ENCODE assay signal across 1 cellular context in the genomic region with DNA sequence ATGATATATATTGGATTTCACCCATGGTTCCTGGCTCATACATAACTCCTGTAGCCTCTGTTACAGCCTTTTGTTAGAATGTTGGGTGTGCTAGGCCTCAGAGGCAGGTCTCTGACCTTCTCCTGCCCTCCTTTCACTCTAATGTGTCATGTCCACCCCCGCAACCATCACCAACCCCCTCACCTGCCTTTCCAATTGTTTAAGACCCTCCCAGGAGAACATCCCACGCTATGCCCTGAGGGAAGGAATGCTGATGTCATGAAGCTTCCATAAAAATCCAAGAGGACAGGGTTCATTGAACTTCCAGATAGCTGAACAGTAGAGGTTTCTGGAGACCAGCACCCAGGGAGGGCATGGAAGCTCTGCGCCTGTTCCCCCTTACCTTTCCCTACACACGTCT.
A peak's percentile ranks its signal among the peaks of the same experiment; 100 is the strongest.
TF ChIP-seq lines count a peak whose summit lies in the region.

No MANE protein-coding gene starts in this region.

TF ChIP-seq in HEK293, 187 proteins besides CTCF, POLR2A, EP300 and RAD21 (continued from another document):
- TF ChIP-seq, protein P1, sequence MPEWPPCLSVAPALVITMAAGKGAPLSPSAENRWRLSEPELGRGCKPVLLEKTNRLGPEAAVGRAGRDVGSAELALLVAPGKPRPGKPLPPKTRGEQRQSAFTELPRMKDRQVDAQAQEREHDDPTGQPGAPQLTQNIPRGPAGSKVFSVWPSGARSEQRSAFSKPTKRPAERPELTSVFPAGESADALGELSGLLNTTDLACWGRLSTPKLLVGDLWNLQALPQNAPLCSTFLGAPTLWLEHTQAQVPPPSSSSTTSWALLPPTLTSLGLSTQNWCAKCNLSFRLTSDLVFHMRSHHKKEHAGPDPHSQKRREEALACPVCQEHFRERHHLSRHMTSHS (tag by site-specific recombination; IDR thresholded peaks at IDR 0.05), result no peak
- TF ChIP-seq ZXDB (tag by site-specific recombination; IDR thresholded peaks at IDR 0.05), result no peak
- TF ChIP-seq, protein P2, sequence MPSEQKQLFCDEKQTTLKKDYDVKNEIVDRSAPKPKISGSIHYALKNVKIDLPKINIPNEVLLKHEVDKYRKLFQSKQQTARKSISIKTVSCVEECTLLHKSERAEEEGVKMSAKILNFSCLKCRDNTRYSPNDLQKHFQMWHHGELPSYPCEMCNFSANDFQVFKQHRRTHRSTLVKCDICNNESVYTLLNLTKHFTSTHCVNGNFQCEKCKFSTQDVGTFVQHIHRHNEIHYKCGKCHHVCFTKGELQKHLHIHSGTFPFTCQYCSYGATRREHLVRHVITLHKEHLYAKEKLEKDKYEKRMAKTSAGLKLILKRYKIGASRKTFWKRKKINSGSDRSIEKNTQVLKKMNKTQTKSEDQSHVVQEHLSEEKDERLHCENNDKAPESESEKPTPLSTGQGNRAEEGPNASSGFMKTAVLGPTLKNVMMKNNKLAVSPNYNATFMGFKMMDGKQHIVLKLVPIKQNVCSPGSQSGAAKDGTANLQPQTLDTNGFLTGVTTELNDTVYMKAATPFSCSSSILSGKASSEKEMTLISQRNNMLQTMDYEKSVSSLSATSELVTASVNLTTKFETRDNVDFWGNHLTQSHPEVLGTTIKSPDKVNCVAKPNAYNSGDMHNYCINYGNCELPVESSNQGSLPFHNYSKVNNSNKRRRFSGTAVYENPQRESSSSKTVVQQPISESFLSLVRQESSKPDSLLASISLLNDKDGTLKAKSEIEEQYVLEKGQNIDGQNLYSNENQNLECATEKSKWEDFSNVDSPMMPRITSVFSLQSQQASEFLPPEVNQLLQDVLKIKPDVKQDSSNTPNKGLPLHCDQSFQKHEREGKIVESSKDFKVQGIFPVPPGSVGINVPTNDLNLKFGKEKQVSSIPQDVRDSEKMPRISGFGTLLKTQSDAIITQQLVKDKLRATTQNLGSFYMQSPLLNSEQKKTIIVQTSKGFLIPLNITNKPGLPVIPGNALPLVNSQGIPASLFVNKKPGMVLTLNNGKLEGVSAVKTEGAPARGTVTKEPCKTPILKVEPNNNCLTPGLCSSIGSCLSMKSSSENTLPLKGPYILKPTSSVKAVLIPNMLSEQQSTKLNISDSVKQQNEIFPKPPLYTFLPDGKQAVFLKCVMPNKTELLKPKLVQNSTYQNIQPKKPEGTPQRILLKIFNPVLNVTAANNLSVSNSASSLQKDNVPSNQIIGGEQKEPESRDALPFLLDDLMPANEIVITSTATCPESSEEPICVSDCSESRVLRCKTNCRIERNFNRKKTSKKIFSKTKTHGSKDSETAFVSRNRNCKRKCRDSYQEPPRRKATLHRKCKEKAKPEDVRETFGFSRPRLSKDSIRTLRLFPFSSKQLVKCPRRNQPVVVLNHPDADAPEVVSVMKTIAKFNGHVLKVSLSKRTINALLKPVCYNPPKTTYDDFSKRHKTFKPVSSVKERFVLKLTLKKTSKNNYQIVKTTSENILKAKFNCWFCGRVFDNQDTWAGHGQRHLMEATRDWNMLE (tag by site-specific recombination; conservative IDR thresholded peaks at IDR 0.05; ENCODE audit: low read depth), result no peak
- TF ChIP-seq, protein P3, sequence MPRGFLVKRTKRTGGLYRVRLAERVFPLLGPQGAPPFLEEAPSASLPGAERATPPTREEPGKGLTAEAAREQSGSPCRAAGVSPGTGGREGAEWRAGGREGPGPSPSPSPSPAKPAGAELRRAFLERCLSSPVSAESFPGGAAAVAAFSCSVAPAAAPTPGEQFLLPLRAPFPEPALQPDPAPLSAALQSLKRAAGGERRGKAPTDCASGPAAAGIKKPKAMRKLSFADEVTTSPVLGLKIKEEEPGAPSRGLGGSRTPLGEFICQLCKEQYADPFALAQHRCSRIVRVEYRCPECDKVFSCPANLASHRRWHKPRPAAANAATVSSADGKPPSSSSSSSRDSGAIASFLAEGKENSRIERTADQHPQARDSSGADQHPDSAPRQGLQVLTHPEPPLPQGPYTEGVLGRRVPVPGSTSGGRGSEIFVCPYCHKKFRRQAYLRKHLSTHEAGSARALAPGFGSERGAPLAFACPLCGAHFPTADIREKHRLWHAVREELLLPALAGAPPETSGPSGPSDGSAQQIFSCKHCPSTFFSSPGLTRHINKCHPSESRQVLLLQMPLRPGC (tag by site-specific recombination; IDR thresholded peaks at IDR 0.05), result no peak
- peak; percentile 39; the same call in 1 of the 2 replicates for TF ChIP-seq GLIS2 (tag by site-specific recombination; IDR thresholded peaks at IDR 0.05)
- no peak for TF ChIP-seq ZNF792 (tag by site-specific recombination; IDR thresholded peaks at IDR 0.05)
- TF ChIP-seq, protein P4, sequence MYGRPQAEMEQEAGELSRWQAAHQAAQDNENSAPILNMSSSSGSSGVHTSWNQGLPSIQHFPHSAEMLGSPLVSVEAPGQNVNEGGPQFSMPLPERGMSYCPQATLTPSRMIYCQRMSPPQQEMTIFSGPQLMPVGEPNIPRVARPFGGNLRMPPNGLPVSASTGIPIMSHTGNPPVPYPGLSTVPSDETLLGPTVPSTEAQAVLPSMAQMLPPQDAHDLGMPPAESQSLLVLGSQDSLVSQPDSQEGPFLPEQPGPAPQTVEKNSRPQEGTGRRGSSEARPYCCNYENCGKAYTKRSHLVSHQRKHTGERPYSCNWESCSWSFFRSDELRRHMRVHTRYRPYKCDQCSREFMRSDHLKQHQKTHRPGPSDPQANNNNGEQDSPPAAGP (tag by site-specific recombination; IDR thresholded peaks at IDR 0.05), result no peak
- TF ChIP-seq ZNF48 (tag by site-specific recombination; IDR thresholded peaks at IDR 0.05), result no peak
- no peak for TF ChIP-seq ZNF248 (tag by site-specific recombination; IDR thresholded peaks at IDR 0.05)
- no peak for TF ChIP-seq ZNF658 (tag by site-specific recombination; IDR thresholded peaks at IDR 0.05)
- TF ChIP-seq, protein P5, sequence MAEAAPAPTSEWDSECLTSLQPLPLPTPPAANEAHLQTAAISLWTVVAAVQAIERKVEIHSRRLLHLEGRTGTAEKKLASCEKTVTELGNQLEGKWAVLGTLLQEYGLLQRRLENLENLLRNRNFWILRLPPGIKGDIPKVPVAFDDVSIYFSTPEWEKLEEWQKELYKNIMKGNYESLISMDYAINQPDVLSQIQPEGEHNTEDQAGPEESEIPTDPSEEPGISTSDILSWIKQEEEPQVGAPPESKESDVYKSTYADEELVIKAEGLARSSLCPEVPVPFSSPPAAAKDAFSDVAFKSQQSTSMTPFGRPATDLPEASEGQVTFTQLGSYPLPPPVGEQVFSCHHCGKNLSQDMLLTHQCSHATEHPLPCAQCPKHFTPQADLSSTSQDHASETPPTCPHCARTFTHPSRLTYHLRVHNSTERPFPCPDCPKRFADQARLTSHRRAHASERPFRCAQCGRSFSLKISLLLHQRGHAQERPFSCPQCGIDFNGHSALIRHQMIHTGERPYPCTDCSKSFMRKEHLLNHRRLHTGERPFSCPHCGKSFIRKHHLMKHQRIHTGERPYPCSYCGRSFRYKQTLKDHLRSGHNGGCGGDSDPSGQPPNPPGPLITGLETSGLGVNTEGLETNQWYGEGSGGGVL (tag by site-specific recombination; IDR thresholded peaks at IDR 0.05), result peak; percentile 39; the same call in 1 of the 2 replicates
- peak; percentile 98 for TF ChIP-seq ZFHX2 (tag by site-specific recombination; conservative IDR thresholded peaks at IDR 0.05)
- no peak for TF ChIP-seq ZSCAN16 (tag by site-specific recombination; IDR thresholded peaks at IDR 0.05)
- no peak for TF ChIP-seq RBAK (tag by site-specific recombination; IDR thresholded peaks at IDR 0.05)
- TF ChIP-seq, protein P6, sequence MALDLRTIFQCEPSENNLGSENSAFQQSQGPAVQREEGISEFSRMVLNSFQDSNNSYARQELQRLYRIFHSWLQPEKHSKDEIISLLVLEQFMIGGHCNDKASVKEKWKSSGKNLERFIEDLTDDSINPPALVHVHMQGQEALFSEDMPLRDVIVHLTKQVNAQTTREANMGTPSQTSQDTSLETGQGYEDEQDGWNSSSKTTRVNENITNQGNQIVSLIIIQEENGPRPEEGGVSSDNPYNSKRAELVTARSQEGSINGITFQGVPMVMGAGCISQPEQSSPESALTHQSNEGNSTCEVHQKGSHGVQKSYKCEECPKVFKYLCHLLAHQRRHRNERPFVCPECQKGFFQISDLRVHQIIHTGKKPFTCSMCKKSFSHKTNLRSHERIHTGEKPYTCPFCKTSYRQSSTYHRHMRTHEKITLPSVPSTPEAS (tag by site-specific recombination; IDR thresholded peaks at IDR 0.05), result no peak
